In the genomic region with DNA sequence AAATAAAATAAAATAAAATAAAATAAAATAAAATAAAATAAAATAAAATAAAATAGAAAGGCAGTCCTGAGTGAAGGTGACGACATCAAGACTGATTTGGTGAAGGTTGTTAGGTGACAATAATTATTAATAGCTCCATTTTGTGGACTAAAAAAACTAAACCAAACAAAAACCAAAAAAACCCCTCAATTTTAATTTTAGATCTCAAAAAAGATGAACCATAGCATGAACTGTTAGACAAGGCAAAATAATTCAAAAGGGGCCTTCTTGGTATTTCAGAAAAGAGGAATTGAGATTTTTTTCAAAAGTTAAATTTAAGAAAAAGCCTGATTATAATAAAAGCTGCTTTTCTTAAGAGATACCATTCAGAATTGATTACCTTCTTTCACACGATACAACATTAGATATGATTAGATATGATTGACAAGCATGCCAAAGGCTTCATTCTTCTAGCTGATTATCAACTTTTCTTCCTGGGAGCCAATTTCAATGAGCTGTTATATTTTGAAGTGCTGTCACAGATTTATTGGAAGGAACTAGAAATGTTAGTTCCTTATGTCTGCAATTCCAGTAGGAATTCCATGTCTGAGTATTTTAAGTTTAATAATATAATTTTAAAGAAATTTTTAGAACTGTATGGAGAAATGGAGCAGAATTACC, we compare ENCODE assay signal across 26 cellular contexts.
"Had no signal": no experiment of that assay in that cellular context is flagged by ENCODE, and none has a peak within 500 bp of the region (broad histone marks: within the 10 kb centered on the region; RNA-seq: fewer than 3 reads in every experiment).

No MANE protein-coding gene starts in this region.

- DNase-seq: effector CD4-positive, alpha-beta T cell; endodermal cell; erythroblast; foreskin keratinocyte; head of caudate nucleus; kidney; left cardiac atrium; left ventricle myocardium inferior; lower lobe of right lung; mesenchymal stem cell; midbrain; psoas muscle; retina; spleen; stimulated activated CD4-positive, alpha-beta T cell treated with anti-CD3 and anti-CD28 coated beads, Interleukin-15, amount 100 ng/mL, for 24 hours; stimulated activated CD4-positive, alpha-beta T cell treated with anti-CD3 and anti-CD28 coated beads, Interleukin-1b, Interleukin-23, amount 100 ng/mL, for 48 hours; stimulated activated CD4-positive, alpha-beta T cell treated with anti-CD3 and anti-CD28 coated beads, Interleukin-4, amount 100 ng/mL, for 24 hours; stimulated activated naive CD4-positive, alpha-beta T cell; stomach; substantia nigra; transverse colon had no signal

- H3K36me3 ChIP-seq: left ventricle myocardium inferior, lower lobe of right lung, spleen, stomach, thoracic aorta, transverse colon had no signal

- H3K79me2 ChIP-seq: hepatocyte had no signal

- H3K27ac Mint-ChIP-seq: endodermal cell, nephron had no signal

- H3K9me3 ChIP-seq: left ventricle myocardium inferior, lower lobe of right lung, psoas muscle, spleen, stomach, thoracic aorta, transverse colon had no signal

- H3K4me3 Mint-ChIP-seq: endodermal cell, nephron had no signal

- H2AFZ ChIP-seq: hepatocyte had no signal

- H3K9me3 Mint-ChIP-seq: endodermal cell, nephron had no signal

- ATAC-seq: foreskin keratinocyte, left cardiac atrium, lower lobe of right lung, psoas muscle, sciatic nerve had no signal

- H3K4me3 ChIP-seq: coronary artery, hepatocyte, left ventricle myocardium inferior, lower lobe of right lung, psoas muscle, spleen, stomach, thoracic aorta, transverse colon had no signal

- H3K27ac ChIP-seq: coronary artery, foreskin keratinocyte, hepatocyte, left ventricle myocardium inferior, lower lobe of right lung, psoas muscle, stomach, thoracic aorta, transverse colon had no signal

- H3K27me3 ChIP-seq: foreskin keratinocyte, hepatocyte, spleen, stomach, transverse colon had no signal

- H3K4me2 ChIP-seq: hepatocyte had no signal

- H3K4me1 Mint-ChIP-seq: nephron had no signal
